Comparison of ENCODE assay signal across 18 cellular contexts in the genomic region with DNA sequence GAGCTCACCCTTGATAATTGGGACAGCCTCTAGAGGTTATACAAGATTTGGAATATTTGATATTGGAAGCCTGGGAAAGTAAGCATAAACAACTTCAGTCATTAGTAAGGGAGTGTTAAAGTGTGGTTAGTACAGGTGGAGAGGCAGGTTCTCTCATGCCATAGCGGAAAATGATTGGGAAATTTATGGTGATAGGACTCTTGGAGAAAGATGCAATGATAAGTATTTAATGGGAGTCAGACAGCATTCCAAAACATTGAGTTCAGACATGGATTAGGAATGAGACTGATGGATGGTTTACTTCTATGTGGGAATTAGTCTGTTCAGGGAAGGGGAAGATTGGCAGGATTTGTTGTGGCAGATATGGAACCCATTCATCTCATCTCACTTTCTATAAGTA.
DNase-seq lines count a peak whose midpoint lies in the region; ATAC-seq, FAIRE-seq and TF ChIP-seq lines count a peak whose summit lies in the region.
"Had no signal": no experiment of that assay in that cellular context is flagged by ENCODE, and none has a peak within 500 bp of the region (broad histone marks: within the 10 kb centered on the region; RNA-seq: fewer than 3 reads in every experiment).

No MANE protein-coding gene starts in this region.

- no peaks in the 10 kb centered on the region for H3K9me1 ChIP-seq in keratinocyte (ENCODE audit: control insufficient read depth, extremely low read depth, insufficient read depth, low read length)

- dilution Hi-C loops in keratinocyte (cut with MboI; ENCODE audit: extremely low pct_ligation_motif_present, low sequenced_read_pairs): no loop called here

- no peak for TF ChIP-seq EP300 in sigmoid colon (IDR thresholded peaks at IDR 0.05)

- H3K27me3 ChIP-seq in RWPE2 (ENCODE audit: insufficient read depth, poor library complexity, severe bottlenecking) (no peaks in the 10 kb centered on the region), keratinocyte (ENCODE audit: control insufficient read depth, extremely low read depth, insufficient read depth, low read length) (no peaks in the 10 kb centered on the region), sigmoid colon (no peaks in the 10 kb centered on the region)

- no peak overlapping the region for H3K9ac ChIP-seq in keratinocyte (ENCODE audit: control insufficient read depth, extremely low read depth, insufficient read depth, low read length)

- intact Hi-C loops in activated T-helper 2 cell treated with anti-CD3 and anti-CD28 coated beads, Interferon-gamma antibody, Interleukin-2, Interleukin-4, amounts not matched to agents 10 μg/mL and 5 μg/mL and 100 μg/mL, durations not matched to agents 14 hours and 24 hours and 36 hours (cut with micrococcal nuclease): no loop called here
- intact Hi-C loops in sigmoid colon (cut with DNase I): no loop called here

- TF ChIP-seq POLR2A in sigmoid colon (IDR thresholded peaks at IDR 0.05): no peak

- 48 to 54% methylated on average over 1 of the region's 1 CpG for WGBS in sigmoid colon, 2 donors

- H3K4me1 ChIP-seq in RWPE2 (ENCODE audit: insufficient read depth, poor library complexity, severe bottlenecking) (peaks cover 16% of the 10 kb centered on the region), keratinocyte (ENCODE audit: control insufficient read depth, extremely low read depth, insufficient read depth, low read length) (peaks cover 14% of the 10 kb centered on the region), sigmoid colon (no peaks in the 10 kb centered on the region)

- H3K9me3 ChIP-seq in RWPE2 (ENCODE audit: severe bottlenecking) (peaks cover 2% of the 10 kb centered on the region), keratinocyte (ENCODE audit: control insufficient read depth, low read depth, low read length) (no peaks in the 10 kb centered on the region), sigmoid colon (no peaks in the 10 kb centered on the region)

- H3K9me3 Mint-ChIP-seq in activated T-helper 2 cell treated with anti-CD3 and anti-CD28 coated beads, Interferon-gamma antibody, Interleukin-2, Interleukin-4, amounts not matched to agents 10 μg/mL and 5 μg/mL and 100 μg/mL, durations not matched to agents 14 hours and 24 hours and 36 hours: no peaks in the 10 kb centered on the region
- no peaks in the 10 kb centered on the region for H3K9me3 Mint-ChIP-seq in stimulated activated naive B cell treated with anti-CD40 and anti-IgM and Interleukin-4, amounts not matched to agents 10 μg/mL and 1 μg/mL and 100 μg/mL, for 72 hours
- H3K9me3 Mint-ChIP-seq: GM23338, H9 had no signal

- no peaks in the 10 kb centered on the region for H3K79me2 ChIP-seq in keratinocyte (ENCODE audit: control insufficient read depth, insufficient read depth, low read length)

- H3K27ac Mint-ChIP-seq in activated T-helper 2 cell treated with anti-CD3 and anti-CD28 coated beads, Interferon-gamma antibody, Interleukin-2, Interleukin-4, amounts not matched to agents 10 μg/mL and 5 μg/mL and 100 μg/mL, durations not matched to agents 14 hours and 24 hours and 36 hours: no peak overlapping the region
- H3K27ac Mint-ChIP-seq in stimulated activated naive B cell treated with anti-CD40 and anti-IgM and Interleukin-4, amounts not matched to agents 10 μg/mL and 1 μg/mL and 100 μg/mL, for 72 hours: no peak overlapping the region
- H3K27ac Mint-ChIP-seq: CD4-positive, alpha-beta memory T cell; GM23338; H9 had no signal

- peak overlapping the region; percentile 6 for H3K4me2 ChIP-seq in keratinocyte (ENCODE audit: control insufficient read depth, extremely low read depth, insufficient read depth, low read depth, low read length)
- H3K4me2 ChIP-seq: GM23338 had no signal

- DNase-seq in RWPE2 (ENCODE audit: low spot score) (no peak), epithelial cell of esophagus (ENCODE audit: low read depth) (peak; percentile 88), keratinocyte (ENCODE audit: low read depth, low spot score) (no peak), sigmoid colon (no peak)
- DNase-seq in activated T-helper 2 cell treated with anti-CD3 and anti-CD28 coated beads, Interferon-gamma antibody, Interleukin-2, Interleukin-4, amounts not matched to agents 10 μg/mL and 5 μg/mL and 100 μg/mL, durations not matched to agents 14 hours and 24 hours and 36 hours (ENCODE audit: low spot score): no peak
- no peak for DNase-seq in stimulated activated naive B cell treated with anti-CD40 and anti-IgM and Interleukin-4, amounts not matched to agents 10 μg/mL and 1 μg/mL and 100 μg/mL, for 72 hours
- DNase-seq: C1 segment of cervical spinal cord; Calu3; CD4-positive, alpha-beta memory T cell; COR-L47; DMS79; EL; GDM1; H9 had no signal

- H3K36me3 Mint-ChIP-seq in activated T-helper 2 cell treated with anti-CD3 and anti-CD28 coated beads, Interferon-gamma antibody, Interleukin-2, Interleukin-4, amounts not matched to agents 10 μg/mL and 5 μg/mL and 100 μg/mL, durations not matched to agents 14 hours and 24 hours and 36 hours (ENCODE audit: low read depth): no peaks in the 10 kb centered on the region
- H3K36me3 Mint-ChIP-seq in stimulated activated naive B cell treated with anti-CD40 and anti-IgM and Interleukin-4, amounts not matched to agents 10 μg/mL and 1 μg/mL and 100 μg/mL, for 72 hours: no peaks in the 10 kb centered on the region
- H3K36me3 Mint-ChIP-seq: CD4-positive, alpha-beta memory T cell had no signal

- no peaks in the 10 kb centered on the region for H4K20me1 ChIP-seq in keratinocyte (ENCODE audit: control insufficient read depth, extremely low read depth, insufficient read depth, low read length)

- H3K4me3 Mint-ChIP-seq in activated T-helper 2 cell treated with anti-CD3 and anti-CD28 coated beads, Interferon-gamma antibody, Interleukin-2, Interleukin-4, amounts not matched to agents 10 μg/mL and 5 μg/mL and 100 μg/mL, durations not matched to agents 14 hours and 24 hours and 36 hours (ENCODE audit: low read depth): no peak overlapping the region
- no peak overlapping the region for H3K4me3 Mint-ChIP-seq in stimulated activated naive B cell treated with anti-CD40 and anti-IgM and Interleukin-4, amounts not matched to agents 10 μg/mL and 1 μg/mL and 100 μg/mL, for 72 hours
- H3K4me3 Mint-ChIP-seq: CD4-positive, alpha-beta memory T cell; GM23338; H9 had no signal

- peak; percentile 75 for ATAC-seq in RWPE2 (ENCODE audit: low read depth)
- ATAC-seq in stimulated activated naive B cell treated with anti-CD40 and anti-IgM and Interleukin-4, amounts not matched to agents 10 μg/mL and 1 μg/mL and 100 μg/mL, for 72 hours (replicated peaks): no peak
- ATAC-seq: GM12878, GM23338, HCT116 had no signal

- H3K4me3 ChIP-seq in RWPE2 (ENCODE audit: severe bottlenecking) (no peak overlapping the region), epithelial cell of esophagus (ENCODE audit: low read length) (no peak overlapping the region), keratinocyte (ENCODE audit: control insufficient read depth in 2 of 3, extremely low read depth in 1 of 3, insufficient read depth in 2 of 3, low read depth in 1 of 3, low read length in 3 of 3) (no peak overlapping the region), sigmoid colon (no peak overlapping the region)
- H3K4me3 ChIP-seq: GM12878, GM23338 had no signal

- TF ChIP-seq CTCF in RWPE2 (IDR thresholded peaks at IDR 0.05; ENCODE audit: poor library complexity, severe bottlenecking): no peak
- TF ChIP-seq CTCF in epithelial cell of esophagus (IDR thresholded peaks at IDR 0.05; ENCODE audit: insufficient read depth, low read depth, low read length, missing control alignments): no peak
- no peak for TF ChIP-seq CTCF in keratinocyte (optimal IDR thresholded peaks at IDR 0.05 in 1 of 3, IDR thresholded peaks at IDR 0.05 in 1 of 3, conservative IDR thresholded peaks at IDR 0.05 in 1 of 3; ENCODE audit: extremely low read depth in 1 of 3, insufficient read depth in 2 of 3, low read length in 3 of 3)
- no peak for TF ChIP-seq CTCF in sigmoid colon (IDR thresholded peaks at IDR 0.05)

- H3K36me3 ChIP-seq in RWPE2 (ENCODE audit: low read depth) (no peaks in the 10 kb centered on the region), keratinocyte (ENCODE audit: control insufficient read depth in 2 of 2, extremely low read depth in 1 of 2, insufficient read depth in 2 of 2, low read length in 2 of 2) (no peaks in the 10 kb centered on the region), sigmoid colon (no peaks in the 10 kb centered on the region)

- no peaks in the 10 kb centered on the region for H3K4me1 Mint-ChIP-seq in activated T-helper 2 cell treated with anti-CD3 and anti-CD28 coated beads, Interferon-gamma antibody, Interleukin-2, Interleukin-4, amounts not matched to agents 10 μg/mL and 5 μg/mL and 100 μg/mL, durations not matched to agents 14 hours and 24 hours and 36 hours (ENCODE audit: low read depth)
- H3K4me1 Mint-ChIP-seq in stimulated activated naive B cell treated with anti-CD40 and anti-IgM and Interleukin-4, amounts not matched to agents 10 μg/mL and 1 μg/mL and 100 μg/mL, for 72 hours: no peaks in the 10 kb centered on the region
- H3K4me1 Mint-ChIP-seq: CD4-positive, alpha-beta memory T cell had no signal

- FAIRE-seq in keratinocyte (lab: Jason Lieb, UNC): peak; percentile 43
- FAIRE-seq: GM12878, GM19239 had no signal

- H3K27me3 Mint-ChIP-seq in activated T-helper 2 cell treated with anti-CD3 and anti-CD28 coated beads, Interferon-gamma antibody, Interleukin-2, Interleukin-4, amounts not matched to agents 10 μg/mL and 5 μg/mL and 100 μg/mL, durations not matched to agents 14 hours and 24 hours and 36 hours (ENCODE audit: low read depth): peaks cover 5% of the 10 kb centered on the region
- H3K27me3 Mint-ChIP-seq in stimulated activated naive B cell treated with anti-CD40 and anti-IgM and Interleukin-4, amounts not matched to agents 10 μg/mL and 1 μg/mL and 100 μg/mL, for 72 hours: peaks cover 10 to 12% of the 10 kb centered on the region in 2 donors

- H2AFZ ChIP-seq in keratinocyte (ENCODE audit: control insufficient read depth, low read length): no peak overlapping the region
- H2AFZ ChIP-seq: GM23338 had no signal

- H3K27ac ChIP-seq in RWPE2 (ENCODE audit: poor library complexity, severe bottlenecking) (no peak overlapping the region), keratinocyte (ENCODE audit: control insufficient read depth, insufficient read depth, low read length) (no peak overlapping the region), sigmoid colon (no peak overlapping the region)
